Comparison of ENCODE assay signal across 9 cellular contexts in the genomic region with DNA sequence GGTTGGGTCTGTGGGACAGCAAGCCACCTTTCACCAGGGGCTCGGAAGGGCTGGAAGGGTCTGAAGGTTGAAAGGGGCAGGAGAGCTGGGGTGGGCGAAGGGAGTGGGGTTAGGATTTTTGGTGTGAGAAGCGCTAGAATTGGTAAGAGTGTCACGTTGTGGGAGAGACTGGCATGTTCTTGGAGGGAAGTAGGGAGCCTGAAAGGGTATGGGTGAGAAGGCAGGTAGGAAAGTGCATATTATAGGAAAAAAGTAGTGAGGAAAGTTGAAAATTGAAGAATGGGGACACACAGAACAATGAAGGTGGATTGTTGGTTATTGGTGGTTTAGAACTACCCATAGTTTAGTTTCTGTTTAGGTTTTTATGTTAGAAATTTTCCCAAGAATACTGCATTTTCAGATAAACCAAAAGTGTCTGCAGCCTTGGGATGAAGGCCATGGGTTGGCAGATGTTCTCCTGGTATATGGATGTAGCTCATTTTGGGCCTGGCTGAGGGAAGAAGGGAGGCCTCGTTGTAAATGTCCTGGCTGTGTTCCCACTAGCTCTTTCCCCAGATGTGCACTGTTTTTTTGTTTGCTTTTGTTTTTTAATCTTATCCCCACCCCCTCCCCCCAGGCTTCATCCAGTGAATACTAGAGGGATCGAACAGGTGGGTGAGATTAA. TPM values are rescaled to one million over a fixed set of nuclear protein-coding genes. Genes with fewer than 3 reads are reported as not detected.
DNase-seq lines count a peak whose midpoint lies in the region; ATAC-seq and TF ChIP-seq lines count a peak whose summit lies in the region.
"Had no signal": no experiment of that assay in that cellular context is flagged by ENCODE, and none has a peak within 500 bp of the region (broad histone marks: within the 10 kb centered on the region; RNA-seq: fewer than 3 reads in every experiment).

No MANE protein-coding gene starts in this region.

- no peaks in the 10 kb centered on the region for H3K27me3 Mint-ChIP-seq in activated T-cell treated with anti-CD3 and anti-CD28 coated beads, Interleukin-2, amount 50 U/mL, for 4 hours (ENCODE audit: low read depth)

- TF ChIP-seq EP300 in tibial nerve (IDR thresholded peaks at IDR 0.05): no peak

- H3K4me1 ChIP-seq in adipocyte (ENCODE audit: control insufficient read depth, insufficient read depth, low read length) (peaks cover 23% of the 10 kb centered on the region), left lung (peaks cover 7 to 32% of the 10 kb centered on the region in 2 donors), tibial nerve (peaks cover 0 to 57% (median 18%) of the 10 kb centered on the region in 4 donors)

- WGBS in tibial nerve, 2 donors: 37 to 41% methylated on average over 6 of the region's 6 CpGs

- H3K9me3 Mint-ChIP-seq in activated T-cell treated with anti-CD3 and anti-CD28 coated beads, Interleukin-2, amount 50 U/mL, for 4 hours: no peaks in the 10 kb centered on the region

- peaks cover 2% of the 10 kb centered on the region for H3K36me3 Mint-ChIP-seq in activated T-cell treated with anti-CD3 and anti-CD28 coated beads, Interleukin-2, amount 50 U/mL, for 4 hours (ENCODE audit: insufficient read depth)

- H3K9ac ChIP-seq in adipocyte (ENCODE audit: low read length): peak overlapping the region; percentile 83

- H3K36me3 ChIP-seq in adipocyte (ENCODE audit: control insufficient read depth, insufficient read depth, low read length, severe bottlenecking): peaks cover 6% of the 10 kb centered on the region
- peaks cover 0 to 11% of the 10 kb centered on the region in 2 donors for H3K36me3 ChIP-seq in left lung
- peaks cover 0 to 11% (median 0%) of the 10 kb centered on the region in 3 donors for H3K36me3 ChIP-seq in tibial nerve

- no peak overlapping the region for H3K27ac ChIP-seq in left lung
- H3K27ac ChIP-seq in tibial nerve: peak overlapping the region; percentile 90 to 96 (median 93)

- no peak for DNase-seq in activated T-cell treated with anti-CD3 and anti-CD28 coated beads, Interleukin-2, amount 50 U/mL, for 4 hours
- no peak for DNase-seq in activated T-cell treated with anti-CD3 and anti-CD28 coated beads for 4 hours
- peak; percentile 45 for DNase-seq in adipocyte (ENCODE audit: low read depth)
- DNase-seq in left lung: no peak
- DNase-seq in tibial nerve (ENCODE audit: low spot score in 2 of 2): no peak
- no peak for DNase-seq in HuH-7.5 (ENCODE audit: low spot score)
- no peak for DNase-seq in NCI-H510A (lab: John Stamatoyannopoulos, UW)
- no peak for DNase-seq in kidney tubule cell (ENCODE audit: low spot score)
- DNase-seq: NK-92 treated with Interleukin-12 subunit alpha and Interleukin-12 subunit beta, amount 100 ng/mL, for 24 hours had no signal

- intact Hi-C loops in left lung (cut with DNase I): loop anchor here in 1 of 2 donors (5.0 kb wide), 1 partner anchor 70 kb away; no protein-coding TSS in a partner anchor

- ATAC-seq in activated T-cell treated with anti-CD3 and anti-CD28 coated beads, Interleukin-2, amount 50 U/mL, for 4 hours: no peak
- no peak for ATAC-seq in left lung

- peak overlapping the region; percentile 85 for H3K4me3 ChIP-seq in adipocyte (ENCODE audit: low read length)
- H3K4me3 ChIP-seq in left lung: peak overlapping the region; percentile 79 to 82
- peak overlapping the region; percentile 55 to 99 (median 92) for H3K4me3 ChIP-seq in tibial nerve

- H3K9me3 ChIP-seq in adipocyte (ENCODE audit: control insufficient read depth, low read length): no peaks in the 10 kb centered on the region
- no peaks in the 10 kb centered on the region for H3K9me3 ChIP-seq in left lung
- no peaks in the 10 kb centered on the region for H3K9me3 ChIP-seq in tibial nerve

- no peak for TF ChIP-seq POLR2A in tibial nerve (IDR thresholded peaks at IDR 0.05)

- peak overlapping the region; percentile 79 for H3K4me3 Mint-ChIP-seq in activated T-cell treated with anti-CD3 and anti-CD28 coated beads, Interleukin-2, amount 50 U/mL, for 4 hours

- peaks cover 35% of the 10 kb centered on the region for H3K4me1 Mint-ChIP-seq in activated T-cell treated with anti-CD3 and anti-CD28 coated beads, Interleukin-2, amount 50 U/mL, for 4 hours (ENCODE audit: low read depth)

- H3K27me3 ChIP-seq in adipocyte (replicated peaks; ENCODE audit: control insufficient read depth, insufficient read depth, low read length) (no peaks in the 10 kb centered on the region), left lung (no peaks in the 10 kb centered on the region), tibial nerve (no peaks in the 10 kb centered on the region)

- no peak for TF ChIP-seq CTCF in left lung (IDR thresholded peaks at IDR 0.05)
- no peak for TF ChIP-seq CTCF in tibial nerve (IDR thresholded peaks at IDR 0.05)

RNA-seq across cellular contexts. Expression of a gene that starts 1.2 kb away (rescaled TPM):
- total RNA-seq in activated T-cell treated with anti-CD3 and anti-CD28 coated beads, Interleukin-2, amount 50 U/mL, for 4 hours: 10 to 100 TPM; 22.6 to 23.1 (median 22.8) TPM
- total RNA-seq in left lung (10 to 100 TPM; 18.0 to 21.9 TPM), tibial nerve (10 to 100 TPM; 26.1 to 29.5 (median 26.8) TPM)

RNA-seq across cellular contexts. Expression of a gene that starts 1.8 kb away (rescaled TPM):
- 10 to 100 TPM; 26.0 to 31.5 (median 28.1) TPM for total RNA-seq in activated T-cell treated with anti-CD3 and anti-CD28 coated beads, Interleukin-2, amount 50 U/mL, for 4 hours
- 10 to 100 TPM; 22.3 to 26.1 TPM for total RNA-seq in left lung
- total RNA-seq in tibial nerve: 10 to 100 TPM; 15.5 to 39.9 (median 26.8) TPM

RNA-seq across cellular contexts. Expression of a gene that starts 53.3 kb away (rescaled TPM):
- not detected for total RNA-seq in activated T-cell treated with anti-CD3 and anti-CD28 coated beads, Interleukin-2, amount 50 U/mL, for 4 hours
- total RNA-seq in left lung: 1 to 10 TPM in 1 of 2 donors, not detected in 1; 1.2 TPM
- total RNA-seq in tibial nerve: not detected

RNA-seq across cellular contexts. Expression of a gene that starts 57.7 kb away (rescaled TPM):
- total RNA-seq in activated T-cell treated with anti-CD3 and anti-CD28 coated beads, Interleukin-2, amount 50 U/mL, for 4 hours: 10 to 100 TPM; 12.5 to 15.4 (median 14.7) TPM
- total RNA-seq in left lung (10 to 100 TPM; 27.1 to 27.7 TPM), tibial nerve (10 to 100 TPM; 17.8 to 31.2 (median 24.4) TPM)

Comparison
In these comparisons a context has a peak if more than half of its experiments do, and no peak if none do; other contexts are left out.
1. H3K27ac ChIP-seq: peak in tibial nerve (4 of 4); none in left lung (0 of 2).
2. Peak in every context shown above with its lines, with median percentiles within 50 percentile points of each other: H3K4me3 ChIP-seq.